8 cellular contexts compared by ENCODE assay signal in genomic region chr7:471866-472639, GRCh38. TPM values are rescaled to one million over a fixed set of nuclear protein-coding genes. Genes with fewer than 3 reads are reported as not detected.
DNase-seq lines count a peak whose midpoint lies in the region; ATAC-seq and TF ChIP-seq lines count a peak whose summit lies in the region.

No MANE protein-coding gene starts in this region.

- H3K9me3 ChIP-seq in right lobe of liver (no peaks in the 10 kb centered on the region), upper lobe of right lung (no peaks in the 10 kb centered on the region)

- H3K27ac ChIP-seq in cingulate gyrus (ENCODE audit: low read depth, low read length), result peak overlapping the region; percentile 39
- H3K27ac ChIP-seq in right lobe of liver, result peak overlapping the region in 1 of 3 donors; percentile 58
- peak overlapping the region; percentile 49 for H3K27ac ChIP-seq in upper lobe of right lung

- H3K36me3 ChIP-seq in right lobe of liver, result no peaks in the 10 kb centered on the region
- H3K36me3 ChIP-seq in upper lobe of right lung, result no peaks in the 10 kb centered on the region

- H3K4me1 ChIP-seq in right lobe of liver (no peaks in the 10 kb centered on the region), upper lobe of right lung (peaks cover 18% of the 10 kb centered on the region)

- intact Hi-C loops in right lobe of liver (cut with DNase I), result no loop called here
- intact Hi-C loops in upper lobe of right lung (cut with DNase I), result no loop called here

- WGBS in right lobe of liver (ENCODE audit: insufficient coverage, low coverage, low lambda C conversion rate, missing lambda C conversion rate), result 34% methylated on average over 5 of the region's 26 CpGs

- H3K4me3 ChIP-seq in right lobe of liver (no peak overlapping the region), upper lobe of right lung (no peak overlapping the region)

- TF ChIP-seq POLR2A in right lobe of liver (IDR thresholded peaks at IDR 0.05) (no peak), erythroblast (IDR thresholded peaks at IDR 0.05; ENCODE audit: low read length) (no peak)

- peak; percentile 14 for DNase-seq in activated CD8-positive, alpha-beta memory T cell treated with anti-CD3 and anti-CD28 coated beads, Interleukin-2, amount 50 U/mL, for 4 hours
- no peak for DNase-seq in activated CD8-positive, alpha-beta memory T cell treated with anti-CD3 and anti-CD28 coated beads, Interleukin-2, amount 50 U/mL, for 48 hours
- DNase-seq in right lobe of liver (peak; percentile 66 to 75 (median 74)), upper lobe of right lung (peak; percentile 85), erythroblast (lab: John Stamatoyannopoulos, UW) (no peak), NCI-H2196 treated with DMSO at 0.1 percent for 48 hours (lab: John Stamatoyannopoulos, UW; ENCODE audit: unreplicated experiment) (no peak), NCI-H1930 (lab: John Stamatoyannopoulos, UW) (no peak)

- H3K27me3 ChIP-seq in right lobe of liver (no peaks in the 10 kb centered on the region), upper lobe of right lung (no peaks in the 10 kb centered on the region)

- TF ChIP-seq CTCF in right lobe of liver (IDR thresholded peaks at IDR 0.05) (no peak), upper lobe of right lung (IDR thresholded peaks at IDR 0.05) (no peak)

- peak; percentile 67 to 85 (median 80) for ATAC-seq in right lobe of liver
- peak; percentile 83 for ATAC-seq in upper lobe of right lung

RNA-seq across cellular contexts. Expression of gene PDGFA, which starts 47.6 kb away (rescaled TPM):
- total RNA-seq in right lobe of liver (10 to 100 TPM in 3 of 6 experiments, 1 to 10 TPM in 3; 2.3 to 20.9 (median 8.4) TPM), upper lobe of right lung (57.1 TPM)

Comparison
In these comparisons a context has a peak if more than half of its experiments do, and no peak if none do; other contexts are left out.
1. DNase-seq: peak in activated CD8-positive, alpha-beta memory T cell treated with anti-CD3 and anti-CD28 coated beads, Interleukin-2, amount 50 U/mL, for 4 hours (single experiment), right lobe of liver (3 of 3) and upper lobe of right lung (single experiment); none in activated CD8-positive, alpha-beta memory T cell treated with anti-CD3 and anti-CD28 coated beads, Interleukin-2, amount 50 U/mL, for 48 hours (single experiment), erythroblast (0 of 2), NCI-H2196 treated with DMSO at 0.1 percent for 48 hours (single experiment) and NCI-H1930 (0 of 2).